In the genomic region with DNA sequence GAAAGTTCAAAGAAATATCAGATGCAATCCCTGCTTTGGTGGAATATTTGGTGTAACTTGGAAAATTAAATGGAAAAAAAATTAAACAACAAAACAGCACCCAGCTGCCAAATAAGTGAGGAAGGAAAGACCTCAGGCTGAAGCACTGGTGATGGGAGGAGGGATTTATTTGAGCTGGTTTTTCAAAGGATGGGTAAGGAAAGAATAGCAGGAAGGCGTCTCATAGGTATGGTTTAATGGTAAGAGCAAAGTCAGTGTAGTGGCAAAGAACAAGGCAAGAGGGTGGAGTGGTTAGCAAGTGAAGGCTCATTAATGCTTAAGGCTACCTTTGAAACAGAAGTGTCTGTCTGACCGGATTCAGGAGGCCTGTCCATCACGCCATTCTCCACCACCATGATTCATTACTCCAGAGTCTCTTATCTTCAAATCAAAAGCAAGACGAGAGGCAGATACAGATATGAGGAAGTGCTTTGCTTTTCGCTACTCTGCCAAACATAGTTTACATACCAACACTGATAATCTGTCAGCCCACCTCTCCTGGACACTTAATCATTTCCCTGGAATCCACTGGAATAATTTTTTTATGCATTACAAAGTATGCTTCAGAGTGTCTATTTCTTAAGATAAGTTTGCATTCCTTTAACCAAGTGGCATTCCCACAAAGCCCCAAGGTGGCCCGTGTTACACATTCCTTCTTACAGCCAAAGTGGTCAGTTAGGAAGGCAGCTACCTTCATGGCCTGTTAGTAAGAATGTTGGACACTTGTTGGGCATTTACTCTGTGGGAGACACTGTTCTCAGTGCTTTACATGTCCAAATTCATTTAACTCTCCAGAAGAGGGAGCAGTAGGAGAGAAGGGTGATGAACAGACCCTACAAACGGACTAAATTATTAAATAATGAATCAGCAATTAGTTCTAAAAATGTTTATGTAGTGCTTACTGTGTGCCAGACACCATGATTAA, we compare ENCODE assay signal across 12 cellular contexts.
DNase-seq lines count a peak whose midpoint lies in the region; ATAC-seq and TF ChIP-seq lines count a peak whose summit lies in the region.
"Had no signal": no experiment of that assay in that cellular context is flagged by ENCODE, and none has a peak within 500 bp of the region (broad histone marks: within the 10 kb centered on the region; RNA-seq: fewer than 3 reads in every experiment).

No MANE protein-coding gene starts in this region.

- 21% methylated on average over 6 of the region's 7 CpGs for WGBS in mesenchymal stem cell
- WGBS in gastroesophageal sphincter (ENCODE audit: low coverage in 1 of 2), 2 donors, result 62 to 77% methylated on average over 6 to 7 of the region's 7 CpGs

- H3K27ac ChIP-seq in mesenchymal stem cell (ENCODE audit: low read length, poor library complexity, severe bottlenecking), result peak overlapping the region; percentile 96
- H3K27ac ChIP-seq in gastroesophageal sphincter, result no peak overlapping the region
- H3K27ac ChIP-seq: testis had no signal

- H3K4ac ChIP-seq in mesenchymal stem cell (ENCODE audit: low read depth in 1 of 2, low read length in 2 of 2), result peak overlapping the region in 1 of 2 experiments; percentile 38

- peaks cover 0 to 4% (median 0%) of the 10 kb centered on the region in 5 donors for H3K27me3 Mint-ChIP-seq in naive thymus-derived CD8-positive, alpha-beta T cell
- H3K27me3 Mint-ChIP-seq: activated CD4-positive, alpha-beta T cell treated with anti-CD3 and anti-CD28 coated beads, Interleukin-2, amount 10 ng/mL, durations not matched to agents 7 days and 5 days had no signal

- peaks cover 0 to 2% (median 0%) of the 10 kb centered on the region in 9 donors for H3K9me3 Mint-ChIP-seq in naive thymus-derived CD8-positive, alpha-beta T cell
- H3K9me3 Mint-ChIP-seq: activated CD4-positive, alpha-beta T cell treated with anti-CD3 and anti-CD28 coated beads, Interleukin-2, amount 10 ng/mL, durations not matched to agents 7 days and 5 days had no signal

- H3K9me3 ChIP-seq in mesenchymal stem cell (ENCODE audit: control insufficient read depth, low read length), result no peaks in the 10 kb centered on the region
- H3K9me3 ChIP-seq in gastroesophageal sphincter, result no peaks in the 10 kb centered on the region
- H3K9me3 ChIP-seq: testis had no signal

- H2BK5ac ChIP-seq in mesenchymal stem cell (ENCODE audit: low read depth, low read length, poor library complexity, severe bottlenecking), result peak overlapping the region; percentile 86

- no peak overlapping the region for H3K27ac Mint-ChIP-seq in naive thymus-derived CD8-positive, alpha-beta T cell
- H3K27ac Mint-ChIP-seq: activated CD4-positive, alpha-beta T cell treated with anti-CD3 and anti-CD28 coated beads, Interleukin-2, amount 10 ng/mL, durations not matched to agents 7 days and 5 days had no signal

- no peak overlapping the region for H3K4me3 ChIP-seq in AG10803 (ENCODE audit: low read length)
- H3K4me3 ChIP-seq in mesenchymal stem cell (ENCODE audit: insufficient read depth in 1 of 2, low read depth in 1 of 2, low read length in 2 of 2), result no peak overlapping the region
- no peak overlapping the region for H3K4me3 ChIP-seq in gastroesophageal sphincter
- H3K4me3 ChIP-seq: testis had no signal

- POLR2A ChIA-PET in naive thymus-derived CD8-positive, alpha-beta T cell (lab: Charles Lee), result no interaction called here

- peaks cover 12% of the 10 kb centered on the region for H3K79me1 ChIP-seq in mesenchymal stem cell (replicated peaks; ENCODE audit: low read length, poor library complexity, severe bottlenecking)

- H3K23ac ChIP-seq in mesenchymal stem cell (ENCODE audit: low read length in 2 of 2), result no peak overlapping the region

- no peak overlapping the region for H2BK120ac ChIP-seq in mesenchymal stem cell (ENCODE audit: low read depth, low read length)

- no peak for ATAC-seq in gastroesophageal sphincter
- no peak for ATAC-seq in HG03175 (IDR thresholded peaks at IDR 0.05; ENCODE audit: unreplicated experiment)
- no peak for ATAC-seq in naive thymus-derived CD8-positive, alpha-beta T cell
- ATAC-seq in HG03354 (IDR thresholded peaks at IDR 0.05; ENCODE audit: poor library complexity, severe bottlenecking, unreplicated experiment), result no peak

- TF ChIP-seq CTCF in AG10803 (conservative IDR thresholded peaks at IDR 0.05; ENCODE audit: low read length) (peak; percentile 62), gastroesophageal sphincter (IDR thresholded peaks at IDR 0.05) (peak in 1 of 4 experiments; percentile 11)

- H2BK15ac ChIP-seq in mesenchymal stem cell (ENCODE audit: low read depth, poor library complexity, severe bottlenecking), result no peak overlapping the region

- H3K4me1 ChIP-seq in mesenchymal stem cell (ENCODE audit: control insufficient read depth, insufficient read depth, low read depth, low read length), result peaks cover 21% of the 10 kb centered on the region
- H3K4me1 ChIP-seq in gastroesophageal sphincter, result no peaks in the 10 kb centered on the region

- H3K14ac ChIP-seq in mesenchymal stem cell (ENCODE audit: low read length in 2 of 2), result no peak overlapping the region

- H2BK12ac ChIP-seq in mesenchymal stem cell (ENCODE audit: low read length in 2 of 2), result peak overlapping the region; percentile 27 to 77

- H3K4me2 ChIP-seq in mesenchymal stem cell (ENCODE audit: low read length, poor library complexity, severe bottlenecking), result peak overlapping the region; percentile 14

- H3K4me3 Mint-ChIP-seq in naive thymus-derived CD8-positive, alpha-beta T cell, result no peak overlapping the region
- H3K4me3 Mint-ChIP-seq: activated CD4-positive, alpha-beta T cell treated with anti-CD3 and anti-CD28 coated beads, Interleukin-2, amount 10 ng/mL, durations not matched to agents 7 days and 5 days had no signal

- H3K36me3 ChIP-seq in mesenchymal stem cell (ENCODE audit: control insufficient read depth in 1 of 2, insufficient read depth in 2 of 2, low read depth in 1 of 2, low read length in 2 of 2) (no peaks in the 10 kb centered on the region), gastroesophageal sphincter (no peaks in the 10 kb centered on the region)

- H2AFZ ChIP-seq in mesenchymal stem cell (ENCODE audit: low read depth, low read length), result no peak overlapping the region

- no peak overlapping the region for H3K9ac ChIP-seq in mesenchymal stem cell (ENCODE audit: low read length)

- no peaks in the 10 kb centered on the region for H3K36me3 Mint-ChIP-seq in naive thymus-derived CD8-positive, alpha-beta T cell

- TF ChIP-seq POLR2A in gastroesophageal sphincter (IDR thresholded peaks at IDR 0.05), result no peak

- H3K4me1 Mint-ChIP-seq in naive thymus-derived CD8-positive, alpha-beta T cell, result no peaks in the 10 kb centered on the region
- H3K4me1 Mint-ChIP-seq: activated CD4-positive, alpha-beta T cell treated with anti-CD3 and anti-CD28 coated beads, Interleukin-2, amount 10 ng/mL, durations not matched to agents 7 days and 5 days had no signal

- peak overlapping the region in 1 of 2 experiments; percentile 45 for H3K18ac ChIP-seq in mesenchymal stem cell (ENCODE audit: low read depth in 1 of 2, low read length in 2 of 2)

- no peak overlapping the region for H4K91ac ChIP-seq in mesenchymal stem cell (ENCODE audit: low read length)

- no peak for TF ChIP-seq EP300 in gastroesophageal sphincter (IDR thresholded peaks at IDR 0.05)

- H2AK5ac ChIP-seq in mesenchymal stem cell (ENCODE audit: low read length, severe bottlenecking), result peak overlapping the region; percentile 82

- no peaks in the 10 kb centered on the region for H3K27me3 ChIP-seq in mesenchymal stem cell (ENCODE audit: control insufficient read depth in 1 of 2, insufficient read depth in 1 of 2, low read length in 2 of 2)
- H3K27me3 ChIP-seq in gastroesophageal sphincter, result no peaks in the 10 kb centered on the region
- H3K27me3 ChIP-seq: testis had no signal

- no peak overlapping the region for H4K8ac ChIP-seq in mesenchymal stem cell (ENCODE audit: low read length)

- DNase-seq in AG10803 (ENCODE audit: low read depth) (peak; percentile 95), HT-29 (ENCODE audit: low spot score) (peak; percentile 85), astrocyte of the hippocampus (ENCODE audit: low read depth, low spot score) (peak; percentile 95), mesenchymal stem cell (peak; percentile 79)
- no peak for DNase-seq in naive thymus-derived CD8-positive, alpha-beta T cell
- DNase-seq: activated CD4-positive, alpha-beta T cell treated with anti-CD3 and anti-CD28 coated beads, Interleukin-2, amount 10 ng/mL, durations not matched to agents 7 days and 5 days; NCI-H2029; retina; testis had no signal

Comparison
In these comparisons a context has a peak if more than half of its experiments do, and no peak if none do; other contexts are left out.
1. DNase-seq: peak in AG10803 (single experiment), HT-29 (single experiment), astrocyte of the hippocampus (single experiment) and mesenchymal stem cell (single experiment); none in naive thymus-derived CD8-positive, alpha-beta T cell (0 of 10).